Comparison of ENCODE assay signal across 8 cellular contexts in genomic region chr2:206766057-206766930, GRCh38. TPM values are rescaled to one million over a fixed set of nuclear protein-coding genes. Genes with fewer than 3 reads are reported as not detected.
DNase-seq lines count a peak whose midpoint lies in the region; ATAC-seq, FAIRE-seq and TF ChIP-seq lines count a peak whose summit lies in the region.

No MANE protein-coding gene starts in this region.

- peaks cover 3% of the 10 kb centered on the region for H3K27me3 Mint-ChIP-seq in activated CD4-positive, alpha-beta memory T cell treated with anti-CD3 and anti-CD28 coated beads, Interleukin-2, amount 10 ng/mL, durations not matched to agents 7 days and 5 days

- DNase-seq in HFF-Myc (ENCODE audit: extremely low read depth, low read depth) (no peak), spleen (no peak), caudate nucleus (lab: John Stamatoyannopoulos, UW) (no peak), HTR-8/SVneo (ENCODE audit: insufficient read length, low spot score) (no peak)
- no peak for DNase-seq in activated CD4-positive, alpha-beta memory T cell treated with anti-CD3 and anti-CD28 coated beads, Interleukin-2, amount 10 ng/mL, durations not matched to agents 7 days and 5 days

- peaks cover 20 to 53% (median 44%) of the 10 kb centered on the region in 6 donors for H3K4me1 ChIP-seq in spleen

- H3K27ac Mint-ChIP-seq in activated CD4-positive, alpha-beta memory T cell treated with anti-CD3 and anti-CD28 coated beads, Interleukin-2, amount 10 ng/mL, durations not matched to agents 7 days and 5 days = peak overlapping the region; percentile 89

- POLR2A ChIA-PET in activated CD4-positive, alpha-beta memory T cell treated with anti-CD3 and anti-CD28 coated beads, Interleukin-2, amount 10 ng/mL, durations not matched to agents 7 days and 5 days (lab: Charles Lee) = interaction anchor here (1.1 to 1.9 kb wide), 10 partner anchors 8 to 860 kb away, joined by 3 to 16 read pairs (median 6); partner anchors contain the start of genes CREB1, EEF1B2, KLF7 and METTL21A

- FAIRE-seq in HTR-8/SVneo (lab: Jason Lieb, UNC) = no peak

- H3K36me3 ChIP-seq in spleen = peaks cover 0 to 46% (median 19%) of the 10 kb centered on the region in 6 donors

- no peaks in the 10 kb centered on the region for H3K9me3 ChIP-seq in spleen

- peaks cover 34% of the 10 kb centered on the region for H3K4me1 Mint-ChIP-seq in activated CD4-positive, alpha-beta memory T cell treated with anti-CD3 and anti-CD28 coated beads, Interleukin-2, amount 10 ng/mL, durations not matched to agents 7 days and 5 days

- H3K27ac ChIP-seq in spleen = peak overlapping the region in 7 of 8 donors; percentile 36 to 92 (median 87)
- H3K27ac ChIP-seq in caudate nucleus (ENCODE audit: low read depth, low read length) = no peak overlapping the region

- H3K4me3 ChIP-seq in HFF-Myc (replicated peaks; ENCODE audit: low read depth, low read length) (peak overlapping the region; percentile 87), iPS-11a (ENCODE audit: low read depth, low read length) (peak overlapping the region; percentile 98), spleen (peak overlapping the region; percentile 68 to 96 (median 82))

- no peaks in the 10 kb centered on the region for H3K9me3 Mint-ChIP-seq in activated CD4-positive, alpha-beta memory T cell treated with anti-CD3 and anti-CD28 coated beads, Interleukin-2, amount 10 ng/mL, durations not matched to agents 7 days and 5 days

- CTCF ChIA-PET in activated CD4-positive, alpha-beta memory T cell treated with anti-CD3 and anti-CD28 coated beads, Interleukin-2, amount 10 ng/mL, durations not matched to agents 7 days and 5 days (lab: Charles Lee) = interaction anchor here (0.7 to 1.7 kb wide), 4 partner anchors 16 to 1304 kb away, joined by 3 to 23 read pairs (median 4); partner anchors contain the start of gene METTL21A

- TF ChIP-seq CTCF in HFF-Myc (IDR thresholded peaks at IDR 0.05; ENCODE audit: low read depth, low read length, missing control alignments) = no peak
- no peak for TF ChIP-seq CTCF in spleen (IDR thresholded peaks at IDR 0.05 in 8 of 11, conservative IDR thresholded peaks at IDR 0.05 in 3 of 11)

- intact Hi-C loops in spleen (cut with DNase I; ENCODE audit: low total_unique reads) = no loop called here

- H3K4me3 Mint-ChIP-seq in activated CD4-positive, alpha-beta memory T cell treated with anti-CD3 and anti-CD28 coated beads, Interleukin-2, amount 10 ng/mL, durations not matched to agents 7 days and 5 days = peak overlapping the region; percentile 88

- TF ChIP-seq POLR2A in spleen (IDR thresholded peaks at IDR 0.05) = no peak

- ATAC-seq in GM21381 (IDR thresholded peaks at IDR 0.05; ENCODE audit: unreplicated experiment) (no peak), GM19452 (IDR thresholded peaks at IDR 0.05; ENCODE audit: unreplicated experiment) (no peak)

- 37 to 44% (median 38%) methylated on average over 12 of the region's 12 CpGs for WGBS in spleen, 5 donors

- peaks cover 34% of the 10 kb centered on the region for H3K36me3 Mint-ChIP-seq in activated CD4-positive, alpha-beta memory T cell treated with anti-CD3 and anti-CD28 coated beads, Interleukin-2, amount 10 ng/mL, durations not matched to agents 7 days and 5 days (ENCODE audit: low read depth)

- H3K27me3 ChIP-seq in spleen (replicated peaks in 1 of 7) = peaks cover 0 to 16% (median 0%) of the 10 kb centered on the region in 7 donors

RNA-seq across cellular contexts. Expression of gene FASTKD2, which starts 0.9 kb away (rescaled TPM):
- 10 to 100 TPM; 15.4 to 15.7 TPM for total RNA-seq in activated CD4-positive, alpha-beta memory T cell treated with anti-CD3 and anti-CD28 coated beads, Interleukin-2, amount 10 ng/mL, durations not matched to agents 7 days and 5 days
- total RNA-seq in spleen = 10 to 100 TPM; 17.0 to 27.1 (median 24.6) TPM
- polyA plus RNA-seq in spleen = 10 to 100 TPM in 1 of 3 donors, 1 to 10 TPM in 2; 8.9 to 10.1 (median 9.0) TPM

RNA-seq across cellular contexts. Expression of gene MDH1B, which starts 1.2 kb away (rescaled TPM):
- total RNA-seq in activated CD4-positive, alpha-beta memory T cell treated with anti-CD3 and anti-CD28 coated beads, Interleukin-2, amount 10 ng/mL, durations not matched to agents 7 days and 5 days = under 1 TPM; 0.08 to 0.15 TPM
- total RNA-seq in spleen = 1 to 10 TPM in 2 of 7 donors, under 1 TPM in 3, not detected in 2; 0.22 to 2.4 (median 0.37) TPM
- under 1 TPM; 0.10 to 0.35 (median 0.27) TPM for polyA plus RNA-seq in spleen

RNA-seq across cellular contexts. Expression of gene DYTN, which starts 48.1 kb away (rescaled TPM):
- total RNA-seq in activated CD4-positive, alpha-beta memory T cell treated with anti-CD3 and anti-CD28 coated beads, Interleukin-2, amount 10 ng/mL, durations not matched to agents 7 days and 5 days = not detected
- total RNA-seq in spleen = under 1 TPM in 1 of 7 donors, not detected in 6; 0.29 TPM
- polyA plus RNA-seq in spleen = not detected
